ENCODE assay signal across 26 cellular contexts in the genomic region with DNA sequence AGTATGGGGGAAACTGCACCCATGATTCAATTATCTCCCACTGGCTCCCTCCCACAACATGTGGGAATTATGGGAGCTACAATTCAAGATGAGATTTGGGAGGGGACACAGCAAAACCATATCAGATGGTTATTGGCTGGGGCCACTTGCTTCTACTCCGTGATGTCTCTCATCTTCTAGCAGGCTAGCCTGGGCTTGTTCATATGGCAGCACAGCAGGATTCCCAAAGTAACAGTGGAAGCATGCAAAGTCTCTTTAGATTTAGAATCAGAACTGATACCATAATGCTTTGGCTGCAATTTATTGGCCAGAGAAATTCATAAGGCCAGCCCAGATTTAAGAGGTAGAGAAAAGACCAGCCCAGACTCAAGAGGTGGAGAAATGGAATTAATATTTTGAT.
"Had no signal": no experiment of that assay in that cellular context is flagged by ENCODE, and none has a peak within 500 bp of the region (broad histone marks: within the 10 kb centered on the region; RNA-seq: fewer than 3 reads in every experiment).

No MANE protein-coding gene starts in this region.

- H3K27ac Mint-ChIP-seq: effector memory CD8-positive, alpha-beta T cell; naive thymus-derived CD4-positive, alpha-beta T cell; nephron; stimulated activated naive B cell treated with anti-CD40 and anti-IgM and Interleukin-4, amounts not matched to agents 10 μg/mL and 1 μg/mL and 100 μg/mL, for 72 hours; stimulated activated naive CD8-positive, alpha-beta T cell treated with anti-CD3 and anti-CD28 coated beads, Interleukin-15, Interleukin-2, amounts not matched to agents 100 ng/mL and 50 ng/mL, for 24 hours had no signal

- H3K9me3 Mint-ChIP-seq: effector memory CD8-positive, alpha-beta T cell; nephron had no signal

- ATAC-seq: effector memory CD8-positive, alpha-beta T cell; gastrocnemius medialis; left cardiac atrium; left lung; naive thymus-derived CD4-positive, alpha-beta T cell; psoas muscle; right cardiac atrium; stimulated activated naive B cell treated with anti-CD40 and anti-IgM and Interleukin-4, amounts not matched to agents 10 μg/mL and 1 μg/mL and 100 μg/mL, for 72 hours had no signal

- H3K4me3 ChIP-seq: esophagus squamous epithelium, gastrocnemius medialis, hepatocyte, left lung, ovary, psoas muscle, skin epidermis, thoracic aorta, tibial nerve, upper lobe of left lung had no signal

- DNase-seq: cerebellar nuclear complex; cortex of kidney; effector memory CD8-positive, alpha-beta T cell; esophagus squamous epithelium; gastrocnemius medialis; head of caudate nucleus; left cardiac atrium; left lung; mesendoderm; midbrain; naive thymus-derived CD4-positive, alpha-beta T cell; nucleus accumbens; ovary; posterior cingulate gyrus; psoas muscle; right cardiac atrium; stimulated activated CD4-positive, alpha-beta T cell treated with anti-CD3 and anti-CD28 coated beads, Interleukin-15, amount 100 ng/mL, for 24 hours; stimulated activated CD4-positive, alpha-beta T cell treated with anti-CD3 and anti-CD28 coated beads, Interleukin-2, amount 100 ng/mL, for 48 hours; stimulated activated naive B cell treated with anti-CD40 and anti-IgM and Interleukin-4, amounts not matched to agents 10 μg/mL and 1 μg/mL and 100 μg/mL, for 72 hours; upper lobe of left lung had no signal

- H3K4me1 ChIP-seq: esophagus squamous epithelium, gastrocnemius medialis, left lung, psoas muscle, tibial nerve, upper lobe of left lung had no signal

- H3K36me3 ChIP-seq: esophagus squamous epithelium, gastrocnemius medialis, left lung, ovary, thoracic aorta, tibial nerve, upper lobe of left lung had no signal

- H3K4me1 Mint-ChIP-seq: naive thymus-derived CD4-positive, alpha-beta T cell; nephron; stimulated activated naive B cell treated with anti-CD40 and anti-IgM and Interleukin-4, amounts not matched to agents 10 μg/mL and 1 μg/mL and 100 μg/mL, for 72 hours had no signal

- H3K79me2 ChIP-seq: hepatocyte had no signal

- H3K4me3 Mint-ChIP-seq: effector memory CD8-positive, alpha-beta T cell; naive thymus-derived CD4-positive, alpha-beta T cell; nephron; stimulated activated naive B cell treated with anti-CD40 and anti-IgM and Interleukin-4, amounts not matched to agents 10 μg/mL and 1 μg/mL and 100 μg/mL, for 72 hours; stimulated activated naive CD8-positive, alpha-beta T cell treated with anti-CD3 and anti-CD28 coated beads, Interleukin-15, Interleukin-2, amounts not matched to agents 100 ng/mL and 50 ng/mL, for 24 hours had no signal

- H3K9me3 ChIP-seq: gastrocnemius medialis, left lung, ovary, psoas muscle, thoracic aorta, tibial nerve, upper lobe of left lung had no signal

- H3K4me2 ChIP-seq: hepatocyte had no signal

- H3K36me3 Mint-ChIP-seq: stimulated activated naive B cell treated with anti-CD40 and anti-IgM and Interleukin-4, amounts not matched to agents 10 μg/mL and 1 μg/mL and 100 μg/mL, for 72 hours had no signal

- H2AFZ ChIP-seq: hepatocyte had no signal

- H3K27ac ChIP-seq: esophagus squamous epithelium, gastrocnemius medialis, hepatocyte, left lung, ovary, psoas muscle, thoracic aorta, tibial nerve, upper lobe of left lung had no signal

- H3K27me3 ChIP-seq: esophagus squamous epithelium, gastrocnemius medialis, hepatocyte, left lung, ovary, tibial nerve, upper lobe of left lung had no signal
